9 cellular contexts compared by ENCODE assay signal in genomic region chr20:46512943-46513844, GRCh38.
A peak's percentile ranks its signal among the peaks of the same experiment; 100 is the strongest.
DNase-seq lines count a peak whose midpoint lies in the region; ATAC-seq and TF ChIP-seq lines count a peak whose summit lies in the region.
"Had no signal": no experiment of that assay in that cellular context is flagged by ENCODE, and none has a peak within 500 bp of the region (broad histone marks: within the 10 kb centered on the region; RNA-seq: fewer than 3 reads in every experiment).

TSS of gene ZNF334 (minus strand) at chr20:46513559. CDS start at chr20:46512102, 1,457 bp downstream.

- H3K4me3 ChIP-seq in epithelial cell of esophagus (ENCODE audit: low read length), result peak within 1 kb of the TSS; percentile 66

- no peak for TF ChIP-seq CTCF in VCaP (conservative IDR thresholded peaks at IDR 0.05)
- no peak for TF ChIP-seq CTCF in epithelial cell of esophagus (IDR thresholded peaks at IDR 0.05; ENCODE audit: insufficient read depth, low read depth, low read length, missing control alignments)

- DNase-seq in NCI-H187 (lab: John Stamatoyannopoulos, UW) (peak; percentile 7 to 18), NCI-H187 treated with DMSO at 0.1 percent for 48 hours (lab: John Stamatoyannopoulos, UW) (no peak), MV-4-11 (lab: John Stamatoyannopoulos, UW) (peak; percentile 82), epithelial cell of esophagus (ENCODE audit: low read depth) (peak; percentile 60), middle frontal gyrus (ENCODE audit: extremely low spot score, low spot score) (peak; percentile 71)
- peak; percentile 35 to 47 for DNase-seq in stimulated activated CD8-positive, alpha-beta memory T cell treated with anti-CD3 and anti-CD28 coated beads, Interleukin-7, amount 100 ng/mL, for 48 hours (ENCODE audit: extremely low read depth in 1 of 2, low read depth in 1 of 2)

- peak within 1 kb of the TSS; percentile 31; the same call in 1 of the 2 replicates for H3K27ac ChIP-seq in VCaP
- H3K27ac ChIP-seq: 22Rv1 had no signal

- ATAC-seq in GM19467 (IDR thresholded peaks at IDR 0.05; ENCODE audit: unreplicated experiment), result no peak
